Comparison of ENCODE assay signal across 28 cellular contexts in the genomic region with DNA sequence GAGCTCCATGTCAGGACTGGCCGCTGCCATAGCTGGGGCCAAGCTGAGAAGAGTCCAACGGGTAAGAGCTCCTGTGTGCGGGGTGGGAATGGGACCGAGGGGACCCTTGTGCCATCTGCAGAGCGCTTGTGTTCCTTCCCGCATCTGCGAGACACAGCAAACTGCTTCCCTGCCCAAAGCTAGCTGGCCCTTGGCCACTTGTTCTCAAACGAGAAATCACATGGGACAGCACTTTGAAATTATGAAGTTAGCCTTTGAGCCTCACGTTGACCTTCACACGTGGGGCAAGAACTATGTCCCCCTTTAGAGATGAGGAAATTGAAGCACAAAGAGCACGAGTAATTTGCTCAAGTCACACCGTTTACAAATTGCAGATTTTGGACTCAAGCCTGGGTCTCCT. TPM values are rescaled to one million over a fixed set of nuclear protein-coding genes. Genes with fewer than 3 reads are reported as not detected.
"Had no signal": no experiment of that assay in that cellular context is flagged by ENCODE, and none has a peak within 500 bp of the region (broad histone marks: within the 10 kb centered on the region; RNA-seq: fewer than 3 reads in every experiment).

No MANE protein-coding gene starts in this region.

- ATAC-seq: activated CD4-positive, alpha-beta T cell treated with anti-CD3 and anti-CD28 coated beads for 36 hours; foreskin keratinocyte; mucosa of descending colon had no signal

- H3K27ac ChIP-seq: foreskin keratinocyte, neutrophil, ovary, spleen had no signal

- H3K27ac Mint-ChIP-seq: endodermal cell, nephron, progenitor cell of endocrine pancreas, type B pancreatic cell had no signal

- H3K4me3 Mint-ChIP-seq: activated CD4-positive, alpha-beta T cell treated with anti-CD3 and anti-CD28 coated beads for 36 hours; activated T-helper 1 cell treated with anti-CD3 and anti-CD28 coated beads, Interleukin-12 subunit alpha, Interleukin-12 subunit beta, Interleukin-2, Interleukin-4 antibody, amounts not matched to agents 30 ng/mL and 10 ng/mL and 1 ng/mL, durations not matched to agents 14 hours and 24 hours and 36 hours; endodermal cell; nephron; T-helper 2 cell treated with Interferon-gamma antibody and Interleukin-4, amounts not matched to agents 5 μg/mL and 100 μg/mL, for 36 hours; type B pancreatic cell had no signal

- H3K4me1 Mint-ChIP-seq: activated CD4-positive, alpha-beta T cell treated with anti-CD3 and anti-CD28 coated beads for 36 hours had no signal

- DNase-seq: activated CD4-positive, alpha-beta T cell treated with anti-CD3 and anti-CD28 coated beads for 36 hours; activated CD4-positive, alpha-beta T cell treated with anti-CD3 and anti-CD28 coated beads, Interleukin-2, amount 50 U/mL, for 4 hours; activated CD4-positive, CD25-positive, alpha-beta regulatory T cell; activated gamma-delta T cell treated with Interleukin-2 at 50 U/mL for 16 hours; activated naive CD4-positive, alpha-beta T cell treated with anti-CD3 and anti-CD28 coated beads, Interleukin-2, amount 50 U/mL, for 16 hours; activated T-cell treated with anti-CD3 and anti-CD28 coated beads for 4 hours; amygdala; central memory CD4-positive, alpha-beta T cell; endodermal cell; foreskin keratinocyte; heart right ventricle; kidney glomerular epithelial cell; mucosa of descending colon; ovary; retina; spleen; stimulated activated CD4-positive, alpha-beta T cell treated with anti-CD3 and anti-CD28 coated beads, Interleukin-2, amount 100 ng/mL, for 48 hours; stimulated activated naive CD4-positive, alpha-beta T cell treated with Interleukin-2 at 50 U/mL for 16 hours; T-helper 1 cell; uterus had no signal

- H3K27me3 Mint-ChIP-seq: activated CD4-positive, alpha-beta T cell treated with anti-CD3 and anti-CD28 coated beads for 36 hours; progenitor cell of endocrine pancreas; type B pancreatic cell had no signal

- H3K9me3 Mint-ChIP-seq: activated T-helper 1 cell treated with anti-CD3 and anti-CD28 coated beads, Interleukin-12 subunit alpha, Interleukin-12 subunit beta, Interleukin-2, Interleukin-4 antibody, amounts not matched to agents 30 ng/mL and 10 ng/mL and 1 ng/mL, durations not matched to agents 14 hours and 24 hours and 36 hours; endodermal cell; nephron; T-helper 2 cell treated with Interferon-gamma antibody and Interleukin-4, amounts not matched to agents 5 μg/mL and 100 μg/mL, for 36 hours; type B pancreatic cell had no signal

- H3K27me3 ChIP-seq: foreskin keratinocyte, heart right ventricle, neutrophil, ovary, spleen, uterus had no signal

- H3K9me3 ChIP-seq: heart right ventricle, mucosa of descending colon, neutrophil, ovary, spleen, uterus had no signal

- H3K4me3 ChIP-seq: heart right ventricle, lung, mucosa of descending colon, ovary, spleen, uterus had no signal

- H3K4me1 ChIP-seq: spleen had no signal

- H3K36me3 ChIP-seq: ovary, uterus had no signal

RNA-seq across cellular contexts. Expression of gene DEGS2, which starts 30.8 kb away (rescaled TPM):
- total RNA-seq: glomerular endothelial cell had no signal
